Comparison of ENCODE assay signal across 1 cellular context in the genomic region with DNA sequence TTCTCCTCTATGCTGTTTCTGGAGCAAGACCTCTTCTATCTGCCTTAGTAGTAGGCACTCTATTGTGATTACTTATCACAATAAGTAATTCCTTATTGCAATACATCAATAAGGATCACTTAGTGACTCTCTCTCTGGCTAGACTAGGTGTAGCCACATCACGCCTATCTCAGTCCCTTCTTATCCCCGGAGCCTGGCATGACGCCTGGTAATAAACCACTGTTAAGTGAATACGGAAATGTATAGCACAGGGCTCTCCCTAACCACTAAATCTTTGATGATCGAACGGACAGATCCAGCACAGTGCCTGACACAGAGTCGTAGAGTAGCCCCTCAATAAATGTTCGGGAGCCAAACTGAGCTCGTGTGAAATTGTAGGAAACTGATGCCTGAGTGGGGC.
TF ChIP-seq lines count a peak whose summit lies in the region.

No MANE protein-coding gene starts in this region.

TF ChIP-seq in IMR-90, 13 proteins besides CTCF, POLR2A, EP300 and RAD21:
- TF ChIP-seq MXI1 (IDR thresholded peaks at IDR 0.05; ENCODE audit: borderline replicate concordance, low read depth, low read length) (no peak), ELK1 (IDR thresholded peaks at IDR 0.05; ENCODE audit: borderline replicate concordance, low read depth, low read length) (no peak), MAZ (IDR thresholded peaks at IDR 0.05; ENCODE audit: borderline replicate concordance, low read depth, low read length) (no peak), NFE2L2 (IDR thresholded peaks at IDR 0.05; ENCODE audit: low read depth, low read length) (no peak), SMC3 (IDR thresholded peaks at IDR 0.05; ENCODE audit: low read depth, low read length) (no peak)
